ENCODE assay signal across 25 cellular contexts in the genomic region with DNA sequence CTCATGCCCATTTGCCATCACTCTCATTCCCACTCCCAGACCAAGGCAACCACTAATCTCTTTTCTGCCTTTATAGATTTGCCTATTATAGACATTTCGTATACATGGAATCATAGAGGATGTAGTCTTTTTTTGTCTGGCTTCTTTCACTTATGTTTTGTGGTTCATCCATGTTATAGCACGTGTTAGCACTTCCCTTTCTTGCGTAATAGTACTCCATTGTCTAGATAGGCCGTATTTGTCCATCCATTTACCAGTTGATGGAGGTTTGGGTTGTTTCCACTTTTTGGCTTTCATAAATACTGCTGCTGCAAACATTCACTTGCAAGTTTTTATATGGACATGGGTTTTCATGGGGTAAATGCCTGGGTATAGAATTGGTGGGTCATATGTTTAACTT. TPM values are rescaled to one million over a fixed set of nuclear protein-coding genes. Genes with fewer than 3 reads are reported as not detected.
DNase-seq lines count a peak whose midpoint lies in the region; ATAC-seq, FAIRE-seq and TF ChIP-seq lines count a peak whose summit lies in the region.
"Had no signal": no experiment of that assay in that cellular context is flagged by ENCODE, and none has a peak within 500 bp of the region (broad histone marks: within the 10 kb centered on the region; RNA-seq: fewer than 3 reads in every experiment).

No MANE protein-coding gene starts in this region.

- peaks cover 13% of the 10 kb centered on the region for H3K4me1 Mint-ChIP-seq in activated T-helper 2 cell treated with anti-CD3 and anti-CD28 coated beads, Interferon-gamma antibody, Interleukin-2, Interleukin-4, amounts not matched to agents 10 μg/mL and 5 μg/mL and 100 μg/mL, durations not matched to agents 14 hours and 24 hours and 36 hours (ENCODE audit: low read depth)

- no TSS peak for BruUV-seq in K562 (replicated peaks; lab: Mats Ljungman, UMichigan)

- no peak for TF ChIP-seq RAD21 in Ishikawa (IDR thresholded peaks at IDR 0.05; ENCODE audit: low read depth)
- TF ChIP-seq RAD21 in K562 (CRISPR knock-in tag; conservative IDR thresholded peaks at IDR 0.05 in 1 of 2, IDR thresholded peaks at IDR 0.05 in 1 of 2) = no peak

- TF ChIP-seq POLR2A in K562 (conservative IDR thresholded peaks at IDR 0.05) = no peak

- POLR2A ChIA-PET in K562 (lab: Yijun Ruan, JAX) = no interaction called here

- H3K36me3 Mint-ChIP-seq in activated T-helper 2 cell treated with anti-CD3 and anti-CD28 coated beads, Interferon-gamma antibody, Interleukin-2, Interleukin-4, amounts not matched to agents 10 μg/mL and 5 μg/mL and 100 μg/mL, durations not matched to agents 14 hours and 24 hours and 36 hours (ENCODE audit: low read depth) = peaks cover 45% of the 10 kb centered on the region

- TF ChIP-seq CTCF in K562 (IDR thresholded peaks at IDR 0.05 in 2 of 3, conservative IDR thresholded peaks at IDR 0.05 in 1 of 3; ENCODE audit: insufficient read depth in 2 of 3, low read depth in 1 of 3, low read length in 3 of 3) = no peak

- H3K9me3 ChIP-seq in K562 (replicated peaks; ENCODE audit: control insufficient read depth, insufficient read depth, low read depth, low read length) = no peaks in the 10 kb centered on the region
- H3K9me3 ChIP-seq: Caco-2 had no signal

- no peak overlapping the region for H3K4me2 ChIP-seq in K562 (ENCODE audit: insufficient read depth, low read length)

- H3K4me3 ChIP-seq in K562 = no peak overlapping the region

- intact Hi-C loops in K562 (cut with micrococcal nuclease) = no loop called here
- intact Hi-C loops in activated T-helper 2 cell treated with anti-CD3 and anti-CD28 coated beads, Interferon-gamma antibody, Interleukin-2, Interleukin-4, amounts not matched to agents 10 μg/mL and 5 μg/mL and 100 μg/mL, durations not matched to agents 14 hours and 24 hours and 36 hours (cut with micrococcal nuclease) = no loop called here

- no peaks in the 10 kb centered on the region for H3K4me1 ChIP-seq in K562 (replicated peaks in 1 of 2; ENCODE audit: control insufficient read depth in 2 of 2, insufficient read depth in 2 of 2, low read length in 2 of 2)
- H3K4me1 ChIP-seq: Caco-2 had no signal

- ATAC-seq in K562 (no peak), GM21619 (IDR thresholded peaks at IDR 0.05; ENCODE audit: unreplicated experiment) (no peak)
- ATAC-seq: SK-N-SH treated with all-trans-retinoic acid at 6 μM for 48 hours had no signal

- no peaks in the 10 kb centered on the region for H3K9me3 Mint-ChIP-seq in activated T-helper 2 cell treated with anti-CD3 and anti-CD28 coated beads, Interferon-gamma antibody, Interleukin-2, Interleukin-4, amounts not matched to agents 10 μg/mL and 5 μg/mL and 100 μg/mL, durations not matched to agents 14 hours and 24 hours and 36 hours
- H3K9me3 Mint-ChIP-seq: CD4-positive, alpha-beta T cell; T-helper 1 cell treated with Interleukin-12 subunit alpha and Interleukin-12 subunit beta and Interleukin-4 antibody, amounts not matched to agents 30 μg/mL and 1 μg/mL, for 36 hours had no signal

- CTCF ChIA-PET in K562 (lab: Yijun Ruan, JAX; ENCODE audit: low intra/inter-chr PET ratio) = no interaction called here

- no peaks in the 10 kb centered on the region for H3K9me1 ChIP-seq in K562 (ENCODE audit: control insufficient read depth, insufficient read depth, low read length)

- in situ Hi-C loops in K562 (cut with MboI) = no loop called here

- no peak overlapping the region for H3K27ac ChIP-seq in K562 (ENCODE audit: extremely low read depth, low read depth, low read length)
- H3K27ac ChIP-seq: 22Rv1 had no signal

- no peak overlapping the region for H3K27ac Mint-ChIP-seq in activated T-helper 2 cell treated with anti-CD3 and anti-CD28 coated beads, Interferon-gamma antibody, Interleukin-2, Interleukin-4, amounts not matched to agents 10 μg/mL and 5 μg/mL and 100 μg/mL, durations not matched to agents 14 hours and 24 hours and 36 hours
- H3K27ac Mint-ChIP-seq: CD4-positive, alpha-beta T cell; T-helper 1 cell treated with Interleukin-12 subunit alpha and Interleukin-12 subunit beta and Interleukin-4 antibody, amounts not matched to agents 30 μg/mL and 1 μg/mL, for 36 hours had no signal

- H3K9ac ChIP-seq in K562 (ENCODE audit: insufficient read depth in 1 of 2, low read depth in 2 of 2, low read length in 2 of 2) = no peak overlapping the region

- no peak overlapping the region for H3K4me3 Mint-ChIP-seq in activated T-helper 2 cell treated with anti-CD3 and anti-CD28 coated beads, Interferon-gamma antibody, Interleukin-2, Interleukin-4, amounts not matched to agents 10 μg/mL and 5 μg/mL and 100 μg/mL, durations not matched to agents 14 hours and 24 hours and 36 hours (ENCODE audit: low read depth)
- H3K4me3 Mint-ChIP-seq: CD4-positive, alpha-beta T cell; T-helper 1 cell treated with Interleukin-12 subunit alpha and Interleukin-12 subunit beta and Interleukin-4 antibody, amounts not matched to agents 30 μg/mL and 1 μg/mL, for 36 hours had no signal

- no peaks in the 10 kb centered on the region for H4K20me1 ChIP-seq in K562 (replicated peaks; ENCODE audit: control insufficient read depth, insufficient read depth, low read length)

- H2AFZ ChIP-seq in K562 (ENCODE audit: low read depth, low read length) = no peak overlapping the region

- DNase-seq in SIG-M5 treated with dmso at 0.1 percent for 504 hours (lab: John Stamatoyannopoulos, UW; ENCODE audit: unreplicated experiment) (peak; percentile 63), SIG-M5 (lab: John Stamatoyannopoulos, UW) (no peak), NOMO-1 treated with DMSO at 0.1 percent for 48 hours (lab: John Stamatoyannopoulos, UW; ENCODE audit: unreplicated experiment) (peak; percentile 59), K562 (ENCODE audit: extremely low read depth in 1 of 4, low spot score in 3 of 4) (no peak)
- DNase-seq in activated effector memory CD4-positive, alpha-beta T cell treated with anti-CD3 and anti-CD28 coated beads, Interleukin-2, amount 50 U/mL, for 16 hours = no peak
- no peak for DNase-seq in activated T-helper 2 cell treated with anti-CD3 and anti-CD28 coated beads, Interferon-gamma antibody, Interleukin-2, Interleukin-4, amounts not matched to agents 10 μg/mL and 5 μg/mL and 100 μg/mL, durations not matched to agents 14 hours and 24 hours and 36 hours (ENCODE audit: low spot score)
- DNase-seq: Caco-2; CD4-positive, alpha-beta T cell; GF-D8; KG1; NCI-H1092 treated with DMSO at 0.1 percent for 48 hours; NCI-H146; NCI-H2029 treated with DMSO at 0.1 percent for 48 hours; NCI-H2171; NCI-H526; SHP77 had no signal

- no peaks in the 10 kb centered on the region for H3K27me3 ChIP-seq in K562 (ENCODE audit: control insufficient read depth in 2 of 2, insufficient read depth in 2 of 2, low read length in 2 of 2)

- WGBS in K562 (ENCODE audit: insufficient coverage, low coverage, missing lambda C conversion rate) = 86% methylated on average over 4 of the region's 4 CpGs

- no peaks in the 10 kb centered on the region for H3K27me3 Mint-ChIP-seq in activated T-helper 2 cell treated with anti-CD3 and anti-CD28 coated beads, Interferon-gamma antibody, Interleukin-2, Interleukin-4, amounts not matched to agents 10 μg/mL and 5 μg/mL and 100 μg/mL, durations not matched to agents 14 hours and 24 hours and 36 hours (ENCODE audit: low read depth)
- H3K27me3 Mint-ChIP-seq: CD4-positive, alpha-beta T cell had no signal

- FAIRE-seq in K562 (lab: Jason Lieb, UNC) = no peak
- FAIRE-seq: H54 had no signal

- peaks cover 56% of the 10 kb centered on the region; the same call in 2 of the 3 replicates for H3K36me3 ChIP-seq in K562 (ENCODE audit: control insufficient read depth, insufficient read depth, low read length)

- no peaks in the 10 kb centered on the region for H3K79me2 ChIP-seq in K562 (ENCODE audit: control insufficient read depth, insufficient read depth, low read length)

- TF ChIP-seq EP300 in Ishikawa (IDR thresholded peaks at IDR 0.05; ENCODE audit: borderline replicate concordance) (no peak), K562 (IDR thresholded peaks at IDR 0.05; ENCODE audit: low read length) (no peak)

RNA-seq across cellular contexts. Expression of gene KIF4A, which starts 48.4 kb away (rescaled TPM):
- 20.6 and 48.9 TPM in 2 replicates for total RNA-seq in K562 (2011; cell fraction: chromatin; rRNA removed; ENCODE audit: low replicate concordance)
- total RNA-seq in K562 (2011; cell fraction: nucleolus; rRNA removed) = 17.0 and 22.0 TPM in 2 replicates
- total RNA-seq in K562 (2011; cell fraction: nucleoplasm; rRNA removed) = 20.2 and 25.5 TPM in 2 replicates
- total RNA-seq in K562 (2014; rRNA removed) (26.7 and 27.3 TPM in 2 replicates), K562 (2014; rRNA removed; fragmentation: Illumina TruSeq; extraction: Trizol) (35.9 and 38.3 TPM in 2 replicates), K562 (2015; rRNA removed; fragmentation: Illumina TruSeq; extraction: Trizol) (36.2 and 40.0 TPM in 2 replicates), K562 (2021) (35.4 and 40.3 TPM in 2 replicates)
- polyA plus RNA-seq in K562 (2011; rRNA removed) (27.9 and 42.7 TPM in 2 replicates), K562 (2014; fragmentation: Illumina TruSeq; extraction: Trizol) (36.8 and 42.0 TPM in 2 replicates), K562 (2014; fragmentation: Nextera tagmentation; extraction: Ambion mirVana) (10 to 100 TPM; 13.0 to 24.6 TPM), K562 (2014; rRNA removed) (27.2 and 30.2 TPM in 2 replicates)
- polyA plus RNA-seq in K562 (2011; cell fraction: cytosol; rRNA removed) = 11.0 and 16.8 TPM in 2 replicates
- polyA plus RNA-seq in K562 (2011; cell fraction: nucleus; rRNA removed) = 15.6 and 16.9 TPM in 2 replicates
- polyA plus RNA-seq in K562 (2012) = 24.9 and 27.8 TPM in 2 replicates
- polyA minus RNA-seq in K562 (2011; rRNA and poly(A)+ RNA removed) = 52.0 and 63.4 TPM in 2 replicates
- polyA minus RNA-seq in K562 (2011; cell fraction: cytosol; rRNA and poly(A)+ RNA removed) = 14.4 and 18.4 TPM in 2 replicates
- 14.7 and 22.2 TPM in 2 replicates for polyA minus RNA-seq in K562 (2011; cell fraction: nucleus; rRNA and poly(A)+ RNA removed)
- 24.4 and 26.5 TPM in 2 replicates for total RNA-seq in activated T-helper 2 cell treated with anti-CD3 and anti-CD28 coated beads, Interferon-gamma antibody, Interleukin-2, Interleukin-4, amounts not matched to agents 10 μg/mL and 5 μg/mL and 100 μg/mL, durations not matched to agents 14 hours and 24 hours and 36 hours

RNA-seq across cellular contexts. Expression of gene PDZD11, which starts 48.6 kb away (rescaled TPM):
- 16.8 and 19.6 TPM in 2 replicates for total RNA-seq in K562 (2011; cell fraction: chromatin; rRNA removed; ENCODE audit: low replicate concordance)
- 16.8 and 18.0 TPM in 2 replicates for total RNA-seq in K562 (2011; cell fraction: nucleolus; rRNA removed)
- 19.8 and 20.3 TPM in 2 replicates for total RNA-seq in K562 (2011; cell fraction: nucleoplasm; rRNA removed)
- total RNA-seq in K562 (2014; rRNA removed) (20.7 and 21.9 TPM in 2 replicates), K562 (2014; rRNA removed; fragmentation: Illumina TruSeq; extraction: Trizol) (32.5 and 34.5 TPM in 2 replicates), K562 (2015; rRNA removed; fragmentation: Illumina TruSeq; extraction: Trizol) (24.7 and 28.6 TPM in 2 replicates), K562 (2021) (25.0 and 25.1 TPM in 2 replicates)
- polyA plus RNA-seq in K562 (2011; rRNA removed) (44.2 and 67.1 TPM in 2 replicates), K562 (2014; fragmentation: Illumina TruSeq; extraction: Trizol) (45.6 and 52.9 TPM in 2 replicates), K562 (2014; fragmentation: Nextera tagmentation; extraction: Ambion mirVana) (100 to 1,000 TPM in 1 of 2 experiments, 10 to 100 TPM in 1; 93.7 to 109 TPM), K562 (2014; rRNA removed) (36.4 and 42.2 TPM in 2 replicates)
- polyA plus RNA-seq in K562 (2011; cell fraction: cytosol; rRNA removed) = 47.0 and 47.2 TPM in 2 replicates
- 37.9 and 46.2 TPM in 2 replicates for polyA plus RNA-seq in K562 (2011; cell fraction: nucleus; rRNA removed)
- polyA plus RNA-seq in K562 (2012) = 37.1 and 42.1 TPM in 2 replicates
- polyA minus RNA-seq in K562 (2011; rRNA and poly(A)+ RNA removed) = 49.2 and 64.8 TPM in 2 replicates
- 14.5 and 18.7 TPM in 2 replicates for polyA minus RNA-seq in K562 (2011; cell fraction: cytosol; rRNA and poly(A)+ RNA removed)
- 6.7 and 12.6 TPM in 2 replicates for polyA minus RNA-seq in K562 (2011; cell fraction: nucleus; rRNA and poly(A)+ RNA removed)
- total RNA-seq in activated T-helper 2 cell treated with anti-CD3 and anti-CD28 coated beads, Interferon-gamma antibody, Interleukin-2, Interleukin-4, amounts not matched to agents 10 μg/mL and 5 μg/mL and 100 μg/mL, durations not matched to agents 14 hours and 24 hours and 36 hours = 27.7 and 31.4 TPM in 2 replicates

RNA-seq across cellular contexts. Expression of gene RAB41, which starts 56.3 kb away (rescaled TPM):
- not detected in 2 replicates for total RNA-seq in K562 (2011; cell fraction: chromatin; rRNA removed; ENCODE audit: low replicate concordance)
- not detected in 2 replicates for total RNA-seq in K562 (2011; cell fraction: nucleolus; rRNA removed)
- not detected in 2 replicates for total RNA-seq in K562 (2011; cell fraction: nucleoplasm; rRNA removed)
- not detected in 2 replicates for total RNA-seq in K562 (2014; rRNA removed)
- total RNA-seq in K562 (2014; rRNA removed; fragmentation: Illumina TruSeq; extraction: Trizol) = not detected in 2 replicates
- total RNA-seq in K562 (2015; rRNA removed; fragmentation: Illumina TruSeq; extraction: Trizol) = not detected in 2 replicates
- total RNA-seq in K562 (2021) = not detected in 2 replicates
- polyA plus RNA-seq in K562 (2011; rRNA removed) = not detected in 2 replicates
- polyA plus RNA-seq in K562 (2011; cell fraction: cytosol; rRNA removed) = not detected in 2 replicates
- polyA plus RNA-seq in K562 (2011; cell fraction: nucleus; rRNA removed) = not detected in 2 replicates
- 0.12 TPM in 1 of 2 replicates, not detected in the other for polyA plus RNA-seq in K562 (2012)
- polyA plus RNA-seq in K562 (2014; fragmentation: Illumina TruSeq; extraction: Trizol) = not detected in 2 replicates
- under 1 TPM in 1 of 2 experiments, not detected in 1; 0.08 TPM for polyA plus RNA-seq in K562 (2014; fragmentation: Nextera tagmentation; extraction: Ambion mirVana)
- polyA plus RNA-seq in K562 (2014; rRNA removed) = not detected in 2 replicates
- not detected in 2 replicates for polyA minus RNA-seq in K562 (2011; rRNA and poly(A)+ RNA removed)
- polyA minus RNA-seq in K562 (2011; cell fraction: cytosol; rRNA and poly(A)+ RNA removed) = not detected in 2 replicates
- polyA minus RNA-seq in K562 (2011; cell fraction: nucleus; rRNA and poly(A)+ RNA removed) = not detected in 2 replicates
- total RNA-seq in activated T-helper 2 cell treated with anti-CD3 and anti-CD28 coated beads, Interferon-gamma antibody, Interleukin-2, Interleukin-4, amounts not matched to agents 10 μg/mL and 5 μg/mL and 100 μg/mL, durations not matched to agents 14 hours and 24 hours and 36 hours = not detected in 2 replicates
- total RNA-seq: Caco-2; CD4-positive, alpha-beta T cell; OCI-LY7; RPMI7951 had no signal
- polyA plus RNA-seq: AG04450 had no signal

Comparison
In these comparisons a context has a peak if more than half of its experiments do, and no peak if none do; other contexts are left out.
1. DNase-seq: peak in SIG-M5 treated with dmso at 0.1 percent for 504 hours (single experiment) and NOMO-1 treated with DMSO at 0.1 percent for 48 hours (single experiment); none in SIG-M5 (single experiment), K562 (0 of 4), activated effector memory CD4-positive, alpha-beta T cell treated with anti-CD3 and anti-CD28 coated beads, Interleukin-2, amount 50 U/mL, for 16 hours (single experiment) and activated T-helper 2 cell treated with anti-CD3 and anti-CD28 coated beads, Interferon-gamma antibody, Interleukin-2, Interleukin-4, amounts not matched to agents 10 μg/mL and 5 μg/mL and 100 μg/mL, durations not matched to agents 14 hours and 24 hours and 36 hours (single experiment).